8 cellular contexts compared by ENCODE assay signal in genomic region chr12:49367381-49368239, GRCh38. TPM values are rescaled to one million over a fixed set of nuclear protein-coding genes. Genes with fewer than 3 reads are reported as not detected.
DNase-seq lines count a peak whose midpoint lies in the region; ATAC-seq, FAIRE-seq and TF ChIP-seq lines count a peak whose summit lies in the region.

Gene SPATS2 (plus strand): TSS chr12:49367462. CDS start chr12:49461013, 93,551 bp downstream.

- no peak for FAIRE-seq in bronchial epithelial cell (lab: Jason Lieb, UNC)

- H3K4me1 ChIP-seq in stomach smooth muscle (ENCODE audit: control insufficient read depth, insufficient read depth, low read length), result peaks cover 5% of the 10 kb centered on the region

- H3K27ac Mint-ChIP-seq in activated naive CD4-positive, alpha-beta T cell treated with anti-CD3 and anti-CD28 coated beads for 36 hours, result peak within 1 kb of the TSS; percentile 95

- peak; percentile 91 for DNase-seq in activated naive CD4-positive, alpha-beta T cell treated with anti-CD3 and anti-CD28 coated beads for 36 hours
- DNase-seq in activated naive CD4-positive, alpha-beta T cell (lab: John Stamatoyannopoulos, UW), result no peak
- DNase-seq in NCI-H460 (ENCODE audit: extremely low read depth, low read depth) (no peak), bronchial epithelial cell (ENCODE audit: low read depth) (peak; percentile 31)
- no peak for DNase-seq in activated CD4-positive, CD25-positive, alpha-beta regulatory T cell (lab: John Stamatoyannopoulos, UW)

- peak within 1 kb of the TSS; percentile 87 to 91 for H3K9ac ChIP-seq in stomach smooth muscle (ENCODE audit: low read length in 2 of 2)

- H3K27me3 ChIP-seq in bronchial epithelial cell (ENCODE audit: control insufficient read depth, insufficient read depth, low read length) (no peaks in the 10 kb centered on the region), layer of hippocampus (ENCODE audit: control insufficient read depth, insufficient read depth, low read length) (no peaks in the 10 kb centered on the region), stomach smooth muscle (ENCODE audit: control insufficient read depth in 1 of 2, insufficient read depth in 2 of 2, low read length in 2 of 2) (no peaks in the 10 kb centered on the region)

- H3K27me3 Mint-ChIP-seq in activated naive CD4-positive, alpha-beta T cell treated with anti-CD3 and anti-CD28 coated beads for 36 hours (ENCODE audit: low read depth), result no peaks in the 10 kb centered on the region

- H3K9me3 ChIP-seq in stomach smooth muscle (ENCODE audit: control insufficient read depth in 2 of 2, low read length in 2 of 2), result no peaks in the 10 kb centered on the region

- TF ChIP-seq CTCF in bronchial epithelial cell (IDR thresholded peaks at IDR 0.05; ENCODE audit: insufficient read depth, low read length, severe bottlenecking), result no peak

- H3K4me3 Mint-ChIP-seq in activated naive CD4-positive, alpha-beta T cell treated with anti-CD3 and anti-CD28 coated beads for 36 hours, result peak within 1 kb of the TSS; percentile 95

- peaks cover 1% of the 10 kb centered on the region for H3K36me3 Mint-ChIP-seq in activated naive CD4-positive, alpha-beta T cell treated with anti-CD3 and anti-CD28 coated beads for 36 hours (ENCODE audit: low read depth)

- peak within 1 kb of the TSS; percentile 90 for H3K4me3 ChIP-seq in bronchial epithelial cell (ENCODE audit: low read depth, low read length)
- peak within 1 kb of the TSS; percentile 85 to 89 for H3K4me3 ChIP-seq in stomach smooth muscle (ENCODE audit: low read length in 2 of 2)

- peak within 1 kb of the TSS; percentile 80 for H3K27ac ChIP-seq in layer of hippocampus (ENCODE audit: low read depth, low read length)
- H3K27ac ChIP-seq in stomach smooth muscle (ENCODE audit: low read length), result peak within 1 kb of the TSS; percentile 81

- H3K9me3 Mint-ChIP-seq in activated naive CD4-positive, alpha-beta T cell treated with anti-CD3 and anti-CD28 coated beads for 36 hours, result no peaks in the 10 kb centered on the region

- CTCF ChIA-PET in activated naive CD4-positive, alpha-beta T cell treated with anti-CD3 and anti-CD28 coated beads for 36 hours (lab: Charles Lee), result interaction anchor here (0.7 to 2.6 kb wide), 7 partner anchors 10 to 147 kb away, joined by 3 to 16 read pairs (median 5); no protein-coding TSS in a partner anchor

- H3K36me3 ChIP-seq in bronchial epithelial cell (ENCODE audit: control insufficient read depth, insufficient read depth, low read length) (peaks cover 1% of the 10 kb centered on the region), stomach smooth muscle (ENCODE audit: control insufficient read depth in 2 of 2, insufficient read depth in 2 of 2, low read length in 2 of 2) (no peaks in the 10 kb centered on the region)

- intact Hi-C loops in activated naive CD4-positive, alpha-beta T cell treated with anti-CD3 and anti-CD28 coated beads for 36 hours (cut with micrococcal nuclease), result loop anchor here (1.0 to 5.0 kb wide), 7 partner anchors 21 to 460 kb away; partner anchors contain the start of genes DNAJC22, NCKAP5L and PRPF40B

- peaks cover 23% of the 10 kb centered on the region for H3K4me1 Mint-ChIP-seq in activated naive CD4-positive, alpha-beta T cell treated with anti-CD3 and anti-CD28 coated beads for 36 hours (ENCODE audit: low read depth)

- no peak for ATAC-seq in GM19397 (IDR thresholded peaks at IDR 0.05; ENCODE audit: unreplicated experiment)

RNA-seq across cellular contexts. Expression of gene SPATS2, which starts in this region (rescaled TPM):
- 1 to 10 TPM; 8.7 to 9.6 TPM for total RNA-seq in activated naive CD4-positive, alpha-beta T cell treated with anti-CD3 and anti-CD28 coated beads for 36 hours
- 29.3 and 30.4 TPM in 2 replicates for total RNA-seq in NCI-H460 (2014; rRNA removed; shearing (Covaris generic))
- 24.1 and 44.2 TPM in 2 replicates for polyA plus RNA-seq in NCI-H460 (2014; cell fraction: nucleus; rRNA removed)
- 21.3 and 33.4 TPM in 2 replicates for total RNA-seq in bronchial epithelial cell

Comparison
In these comparisons a context has a peak if more than half of its experiments do, and no peak if none do; other contexts are left out.
1. DNase-seq: peak in activated naive CD4-positive, alpha-beta T cell treated with anti-CD3 and anti-CD28 coated beads for 36 hours (single experiment) and bronchial epithelial cell (single experiment); none in activated naive CD4-positive, alpha-beta T cell (0 of 4), NCI-H460 (single experiment) and activated CD4-positive, CD25-positive, alpha-beta regulatory T cell (0 of 4).